Comparison of ENCODE assay signal across 11 cellular contexts in genomic region chr3:102091358-102091757, GRCh38.
"Had no signal": no experiment of that assay in that cellular context is flagged by ENCODE, and none has a peak within 500 bp of the region (broad histone marks: within the 10 kb centered on the region; RNA-seq: fewer than 3 reads in every experiment).

No MANE protein-coding gene starts in this region.

- DNase-seq: activated CD4-positive, alpha-beta T cell treated with anti-CD3 and anti-CD28 coated beads for 4 hours; activated naive CD4-positive, alpha-beta T cell; activated T-cell treated with anti-CD3 and anti-CD28 coated beads for 4 hours; cerebellar nuclear complex; hippocampal formation; SIG-M5; stimulated activated CD4-positive, alpha-beta T cell treated with anti-CD3 and anti-CD28 coated beads, Interleukin-4, amount 100 ng/mL, for 1 hour; stimulated activated CD8-positive, alpha-beta memory T cell treated with anti-CD3 and anti-CD28 coated beads, Interleukin-4, amount 100 ng/mL, for 48 hours; T1000 had no signal

- H3K27me3 ChIP-seq: neutrophil had no signal

- ATAC-seq: sciatic nerve had no signal

- H3K27ac ChIP-seq: neutrophil had no signal

- H3K36me3 ChIP-seq: neutrophil had no signal

- H3K9me3 ChIP-seq: neutrophil had no signal
